In the genomic region with DNA sequence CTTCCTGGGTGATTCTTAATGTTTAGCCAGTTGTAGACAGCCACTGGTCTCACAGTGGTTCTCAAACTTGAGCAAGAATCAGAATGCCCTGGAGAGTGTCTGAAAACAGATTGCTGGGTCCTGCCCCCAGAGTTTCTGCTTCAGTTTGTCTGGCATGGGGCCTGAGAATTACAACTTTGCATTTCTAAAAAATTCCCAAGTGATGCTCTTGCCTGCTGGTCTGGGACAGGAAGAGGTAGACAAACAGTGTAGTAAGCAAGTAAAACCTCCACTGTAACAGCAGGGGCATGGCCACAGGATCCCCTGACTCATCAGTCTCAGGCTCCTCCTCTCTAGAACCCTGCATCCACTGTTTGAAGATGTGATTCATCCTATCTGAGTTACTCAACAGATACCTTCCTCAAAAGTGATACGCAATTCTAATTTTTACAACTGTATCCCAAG, we compare ENCODE assay signal across 13 cellular contexts. TPM values are rescaled to one million over a fixed set of nuclear protein-coding genes. Genes with fewer than 3 reads are reported as not detected.
A peak's percentile ranks its signal among the peaks of the same experiment; 100 is the strongest.
DNase-seq lines count a peak whose midpoint lies in the region; ATAC-seq and TF ChIP-seq lines count a peak whose summit lies in the region.
"Had no signal": no experiment of that assay in that cellular context is flagged by ENCODE, and none has a peak within 500 bp of the region (broad histone marks: within the 10 kb centered on the region; RNA-seq: fewer than 3 reads in every experiment).

No MANE protein-coding gene starts in this region.

- H3K27me3 Mint-ChIP-seq in Caco-2 (ENCODE audit: insufficient read depth, unreplicated experiment): no peaks in the 10 kb centered on the region
- H3K27me3 Mint-ChIP-seq: brain had no signal

- no peaks in the 10 kb centered on the region for H3K36me3 ChIP-seq in RWPE2 (ENCODE audit: low read depth)
- H3K36me3 ChIP-seq in Caco-2 (ENCODE audit: control insufficient read depth, insufficient read depth, low read length): no peaks in the 10 kb centered on the region
- H3K36me3 ChIP-seq: right lobe of liver had no signal

- ATAC-seq in RWPE2 (ENCODE audit: low read depth) (peak; percentile 78), GM18517 (IDR thresholded peaks at IDR 0.05; ENCODE audit: unreplicated experiment) (no peak)

- H3K9me3 Mint-ChIP-seq in Caco-2 (ENCODE audit: unreplicated experiment): no peaks in the 10 kb centered on the region

- no peak overlapping the region for H3K27ac Mint-ChIP-seq in Caco-2 (ENCODE audit: unreplicated experiment)
- H3K27ac Mint-ChIP-seq: brain had no signal

- POLR2A ChIA-PET in Caco-2 (lab: Charles Lee): interaction anchor here (0.5 kb wide), 1 partner anchor 356 kb away, joined by 3 read pairs; a partner anchor contains a TSS

- H3K27ac ChIP-seq in RWPE2 (ENCODE audit: poor library complexity, severe bottlenecking): peak overlapping the region; percentile 94
- H3K27ac ChIP-seq: right lobe of liver, testis, VCaP had no signal

- peak; percentile 48 for DNase-seq in stimulated activated CD4-positive, alpha-beta T cell treated with anti-CD3 and anti-CD28 coated beads, Interleukin-1b, Interleukin-23, amount 100 ng/mL, for 48 hours
- no peak for DNase-seq in stimulated activated CD4-positive, alpha-beta T cell treated with anti-CD3 and anti-CD28 coated beads, Interleukin-12 subunit alpha, Interleukin-12 subunit beta, amount 100 ng/mL, for 4 hours
- DNase-seq in RWPE2 (ENCODE audit: low spot score): no peak
- DNase-seq in fibroblast of the conjunctiva (ENCODE audit: low read depth): peak; percentile 81
- no peak for DNase-seq in NCI-H187 (lab: John Stamatoyannopoulos, UW)
- DNase-seq in Caco-2: no peak
- DNase-seq in GM19240 (ENCODE audit: insufficient read length, low spot score): no peak
- DNase-seq: kidney, right lobe of liver, testis had no signal

- no peaks in the 10 kb centered on the region for H3K36me3 Mint-ChIP-seq in Caco-2 (ENCODE audit: insufficient read depth, unreplicated experiment)

- H3K4me3 ChIP-seq in RWPE2 (ENCODE audit: severe bottlenecking) (no peak overlapping the region), Caco-2 (ENCODE audit: low read depth, low read length) (no peak overlapping the region)
- H3K4me3 ChIP-seq: right lobe of liver, testis had no signal

- H3K4me1 Mint-ChIP-seq in Caco-2 (ENCODE audit: low read depth, unreplicated experiment): peaks cover 15% of the 10 kb centered on the region
- H3K4me1 Mint-ChIP-seq: brain had no signal

- peaks cover 35% of the 10 kb centered on the region for H3K4me1 ChIP-seq in RWPE2 (ENCODE audit: insufficient read depth, poor library complexity, severe bottlenecking)
- peaks cover 12% of the 10 kb centered on the region; the same call in 1 of the 2 replicates for H3K4me1 ChIP-seq in Caco-2
- H3K4me1 ChIP-seq: right lobe of liver, testis had no signal

- intact Hi-C loops in Caco-2 (cut with micrococcal nuclease; ENCODE audit: unreplicated experiment): no loop called here

- H3K27me3 ChIP-seq in RWPE2 (ENCODE audit: insufficient read depth, poor library complexity, severe bottlenecking) (no peaks in the 10 kb centered on the region), Caco-2 (replicated peaks; ENCODE audit: control insufficient read depth, insufficient read depth, low read length) (no peaks in the 10 kb centered on the region)
- H3K27me3 ChIP-seq: right lobe of liver, testis had no signal

- H3K4me3 Mint-ChIP-seq in Caco-2 (ENCODE audit: unreplicated experiment): no peak overlapping the region
- H3K4me3 Mint-ChIP-seq: brain had no signal

- no peaks in the 10 kb centered on the region for H3K9me3 ChIP-seq in RWPE2 (ENCODE audit: severe bottlenecking)
- H3K9me3 ChIP-seq in Caco-2: no peaks in the 10 kb centered on the region
- H3K9me3 ChIP-seq: right lobe of liver, testis had no signal

- TF ChIP-seq CTCF in RWPE2 (IDR thresholded peaks at IDR 0.05; ENCODE audit: poor library complexity, severe bottlenecking) (no peak), Caco-2 (IDR thresholded peaks at IDR 0.05; ENCODE audit: insufficient read depth in 1 of 2, low read depth in 1 of 2, low read length in 1 of 2, severe bottlenecking in 1 of 2, unreplicated experiment in 1 of 2) (no peak)

- CTCF ChIA-PET in Caco-2 (lab: Charles Lee): no interaction called here

- no TSS peak for BruUV-seq in Caco-2 (replicated peaks; lab: Mats Ljungman, UMichigan)

RNA-seq across cellular contexts. Expression of a gene that starts 36.5 kb away (rescaled TPM):
- 1.6 and 2.4 TPM in 2 replicates for total RNA-seq in Caco-2 (2022)

RNA-seq across cellular contexts. Expression of a gene that starts 53.3 kb away (rescaled TPM):
- not detected in 2 replicates for total RNA-seq in Caco-2 (2022)
- total RNA-seq: kidney, right lobe of liver, testis had no signal

Comparison
In these comparisons a context has a peak if more than half of its experiments do, and no peak if none do; other contexts are left out.
1. DNase-seq: peak in stimulated activated CD4-positive, alpha-beta T cell treated with anti-CD3 and anti-CD28 coated beads, Interleukin-1b, Interleukin-23, amount 100 ng/mL, for 48 hours (single experiment) and fibroblast of the conjunctiva (single experiment); none in stimulated activated CD4-positive, alpha-beta T cell treated with anti-CD3 and anti-CD28 coated beads, Interleukin-12 subunit alpha, Interleukin-12 subunit beta, amount 100 ng/mL, for 4 hours (single experiment), RWPE2 (single experiment), NCI-H187 (0 of 2), Caco-2 (0 of 2) and GM19240 (single experiment).